ENCODE assay signal across 19 cellular contexts in genomic region chr4:5138389-5138788, GRCh38.
A peak's percentile ranks its signal among the peaks of the same experiment; 100 is the strongest.
DNase-seq lines count a peak whose midpoint lies in the region; ATAC-seq, FAIRE-seq and TF ChIP-seq lines count a peak whose summit lies in the region.
"Had no signal": no experiment of that assay in that cellular context is flagged by ENCODE, and none has a peak within 500 bp of the region (broad histone marks: within the 10 kb centered on the region; RNA-seq: fewer than 3 reads in every experiment).

No MANE protein-coding gene starts in this region.

- peak overlapping the region; percentile 10 to 80 (median 60) for H3K27ac Mint-ChIP-seq in nephron
- H3K27ac Mint-ChIP-seq: CD4-positive, CD25-positive, alpha-beta regulatory T cell; CD8-positive, alpha-beta memory T cell; H9 had no signal

- peaks cover 24 to 26% of the 10 kb centered on the region in 2 donors for H3K4me1 ChIP-seq in kidney (ENCODE audit: control insufficient read depth in 1 of 2, insufficient read depth in 1 of 2, low read depth in 1 of 2, low read length in 2 of 2)
- H3K4me1 ChIP-seq: BE2C had no signal

- H3K9me3 ChIP-seq in kidney (ENCODE audit: control insufficient read depth in 1 of 2, low read length in 2 of 2): no peaks in the 10 kb centered on the region
- H3K9me3 ChIP-seq: BE2C had no signal

- DNase-seq in kidney: no peak
- no peak for DNase-seq in NCI-H2029 treated with DMSO at 0.1 percent for 48 hours (lab: John Stamatoyannopoulos, UW)
- DNase-seq in NCI-H446 treated with DMSO at 0.1 percent for 48 hours (lab: John Stamatoyannopoulos, UW): no peak
- DNase-seq: BE2C; C1 segment of cervical spinal cord; CD4-positive, CD25-positive, alpha-beta regulatory T cell; CD8-positive, alpha-beta memory T cell; COR-L47; DMS 273 treated with DMSO at 0.1 percent for 48 hours; DMS53; DND-41; EL; GOT3; H9 had no signal

- FAIRE-seq in kidney (lab: Jason Lieb, UNC): no peak
- FAIRE-seq: GM12878, HepG2 had no signal

- peaks cover 29% of the 10 kb centered on the region for H3K27me3 Mint-ChIP-seq in nephron (ENCODE audit: low read depth)

- no peaks in the 10 kb centered on the region for H3K36me3 ChIP-seq in kidney (ENCODE audit: control insufficient read depth in 1 of 2, insufficient read depth in 2 of 2, low read length in 2 of 2)
- H3K36me3 ChIP-seq: BE2C had no signal

- peak overlapping the region; percentile 52 for H3K27ac ChIP-seq in VCaP
- peak overlapping the region; percentile 80 to 88 for H3K27ac ChIP-seq in kidney (ENCODE audit: low read depth in 2 of 2, low read length in 2 of 2)

- intact Hi-C loops in kidney (cut with DNase I): no loop called here

- peaks cover 13% of the 10 kb centered on the region for H3K4me1 Mint-ChIP-seq in nephron
- H3K4me1 Mint-ChIP-seq: CD4-positive, CD25-positive, alpha-beta regulatory T cell; CD8-positive, alpha-beta memory T cell had no signal

- no peaks in the 10 kb centered on the region for H3K9me3 Mint-ChIP-seq in nephron
- H3K9me3 Mint-ChIP-seq: CD4-positive, CD25-positive, alpha-beta regulatory T cell; CD8-positive, alpha-beta memory T cell; H9 had no signal

- no peak for ATAC-seq in HG03442 (IDR thresholded peaks at IDR 0.05; ENCODE audit: unreplicated experiment)
- ATAC-seq: GM12878, HepG2 had no signal

- H3K9ac ChIP-seq in kidney (ENCODE audit: low read length in 2 of 2): no peak overlapping the region

- H3K36me3 Mint-ChIP-seq in nephron (ENCODE audit: low read depth): no peaks in the 10 kb centered on the region
- H3K36me3 Mint-ChIP-seq: CD4-positive, CD25-positive, alpha-beta regulatory T cell; CD8-positive, alpha-beta memory T cell had no signal

- H3K4me3 Mint-ChIP-seq in nephron: no peak overlapping the region
- H3K4me3 Mint-ChIP-seq: CD4-positive, CD25-positive, alpha-beta regulatory T cell; CD8-positive, alpha-beta memory T cell; H9 had no signal

- TF ChIP-seq CTCF in VCaP (conservative IDR thresholded peaks at IDR 0.05) (no peak), kidney (IDR thresholded peaks at IDR 0.05; ENCODE audit: borderline replicate concordance, extremely low read depth, insufficient read depth) (no peak), nephron (IDR thresholded peaks at IDR 0.05; ENCODE audit: unreplicated experiment in 3 of 3) (no peak)

- no peak overlapping the region for H3K4me3 ChIP-seq in kidney (ENCODE audit: low read length in 2 of 2)
- H3K4me3 ChIP-seq: GM12878 had no signal
